Comparison of ENCODE assay signal across 8 cellular contexts in the genomic region with DNA sequence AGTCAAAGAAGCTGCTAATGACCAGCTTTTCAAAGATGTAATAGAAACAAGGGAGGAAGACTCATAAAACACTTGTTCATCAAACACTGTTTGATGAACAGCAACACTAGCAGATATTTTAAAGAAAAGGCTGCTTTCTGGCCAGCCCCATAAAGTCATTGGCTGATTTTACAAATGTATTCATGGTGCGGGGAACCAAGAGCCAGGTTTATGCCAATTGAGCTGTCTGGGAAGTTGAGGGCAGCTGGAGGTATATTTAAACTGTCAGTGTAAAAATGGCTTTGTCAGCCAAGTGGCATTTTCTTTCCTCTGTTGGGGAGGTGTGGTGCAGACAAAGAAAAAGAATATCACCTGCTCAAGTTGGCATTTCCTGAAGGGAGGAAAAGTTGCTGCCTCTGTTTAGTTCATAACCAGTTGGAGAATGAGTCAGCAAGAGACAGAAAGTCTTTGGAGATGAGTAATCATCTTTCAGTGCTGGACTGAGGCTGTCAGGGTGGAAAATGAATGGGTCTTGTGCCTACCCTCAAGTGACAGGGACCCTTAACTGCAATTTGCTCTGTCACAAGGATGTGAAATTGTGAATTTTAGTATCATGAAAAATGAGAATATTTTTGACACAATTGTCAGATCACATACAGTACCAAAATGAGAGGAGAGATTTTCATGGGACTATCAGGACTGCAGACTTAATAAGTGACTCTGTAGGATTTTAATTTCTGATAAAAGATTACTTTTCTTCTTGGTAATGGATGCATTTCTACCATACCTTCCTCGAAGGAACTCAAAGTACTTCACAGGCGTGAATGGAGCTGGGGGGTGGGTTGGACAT.
DNase-seq lines count a peak whose midpoint lies in the region; ATAC-seq, FAIRE-seq and TF ChIP-seq lines count a peak whose summit lies in the region.

No MANE protein-coding gene starts in this region.

- ATAC-seq in GM18517 (IDR thresholded peaks at IDR 0.05; ENCODE audit: unreplicated experiment) = peak; percentile 84
- ATAC-seq in HG02884 (IDR thresholded peaks at IDR 0.05; ENCODE audit: unreplicated experiment) = peak; percentile 97

- FAIRE-seq in D721Med (lab: Jason Lieb, UNC) = no peak

- DNase-seq in SJSA1 (ENCODE audit: low read depth in 1 of 2, low spot score in 2 of 2) (peak; percentile 57 to 87), kidney epithelial cell (ENCODE audit: low read depth) (peak; percentile 89), D721Med (ENCODE audit: insufficient read length, low spot score) (no peak), right atrium auricular region (ENCODE audit: low spot score) (no peak), epidermal melanocyte (ENCODE audit: insufficient read length, low spot score) (no peak), NCI-H748 (lab: John Stamatoyannopoulos, UW; ENCODE audit: unreplicated experiment) (no peak)

- no peaks in the 10 kb centered on the region for H3K9me3 ChIP-seq in SJSA1 (replicated peaks)
- H3K9me3 ChIP-seq in right atrium auricular region = no peaks in the 10 kb centered on the region

- H3K36me3 ChIP-seq in SJSA1 (no peaks in the 10 kb centered on the region), kidney epithelial cell (ENCODE audit: control insufficient read depth, insufficient read depth, low read length) (no peaks in the 10 kb centered on the region), right atrium auricular region (no peaks in the 10 kb centered on the region)

- H3K27ac ChIP-seq in SJSA1 (peak overlapping the region; percentile 78), right atrium auricular region (no peak overlapping the region)

- H3K4me3 ChIP-seq in SJSA1 = no peak overlapping the region
- no peak overlapping the region for H3K4me3 ChIP-seq in kidney epithelial cell (ENCODE audit: low read depth, low read length)
- no peak overlapping the region for H3K4me3 ChIP-seq in right atrium auricular region

- TF ChIP-seq CTCF in kidney epithelial cell (IDR thresholded peaks at IDR 0.05; ENCODE audit: insufficient read depth, low read length, poor library complexity, severe bottlenecking) (no peak), D721Med (IDR thresholded peaks at IDR 0.05; ENCODE audit: insufficient read depth, missing control alignments) (no peak), right atrium auricular region (IDR thresholded peaks at IDR 0.05) (no peak)

- peaks cover 31% of the 10 kb centered on the region for H3K4me1 ChIP-seq in SJSA1 (replicated peaks)
- H3K4me1 ChIP-seq in right atrium auricular region = no peaks in the 10 kb centered on the region

- no peaks in the 10 kb centered on the region for H3K27me3 ChIP-seq in SJSA1 (replicated peaks)
- no peaks in the 10 kb centered on the region for H3K27me3 ChIP-seq in kidney epithelial cell (ENCODE audit: control insufficient read depth, insufficient read depth, low read length)
- H3K27me3 ChIP-seq in right atrium auricular region = no peaks in the 10 kb centered on the region

Comparison
In these comparisons a context has a peak if more than half of its experiments do, and no peak if none do; other contexts are left out.
1. DNase-seq: peak in SJSA1 (2 of 2) and kidney epithelial cell (single experiment); none in D721Med (single experiment), right atrium auricular region (single experiment), epidermal melanocyte (single experiment) and NCI-H748 (single experiment).